Comparison of ENCODE assay signal across 36 cellular contexts in the genomic region with DNA sequence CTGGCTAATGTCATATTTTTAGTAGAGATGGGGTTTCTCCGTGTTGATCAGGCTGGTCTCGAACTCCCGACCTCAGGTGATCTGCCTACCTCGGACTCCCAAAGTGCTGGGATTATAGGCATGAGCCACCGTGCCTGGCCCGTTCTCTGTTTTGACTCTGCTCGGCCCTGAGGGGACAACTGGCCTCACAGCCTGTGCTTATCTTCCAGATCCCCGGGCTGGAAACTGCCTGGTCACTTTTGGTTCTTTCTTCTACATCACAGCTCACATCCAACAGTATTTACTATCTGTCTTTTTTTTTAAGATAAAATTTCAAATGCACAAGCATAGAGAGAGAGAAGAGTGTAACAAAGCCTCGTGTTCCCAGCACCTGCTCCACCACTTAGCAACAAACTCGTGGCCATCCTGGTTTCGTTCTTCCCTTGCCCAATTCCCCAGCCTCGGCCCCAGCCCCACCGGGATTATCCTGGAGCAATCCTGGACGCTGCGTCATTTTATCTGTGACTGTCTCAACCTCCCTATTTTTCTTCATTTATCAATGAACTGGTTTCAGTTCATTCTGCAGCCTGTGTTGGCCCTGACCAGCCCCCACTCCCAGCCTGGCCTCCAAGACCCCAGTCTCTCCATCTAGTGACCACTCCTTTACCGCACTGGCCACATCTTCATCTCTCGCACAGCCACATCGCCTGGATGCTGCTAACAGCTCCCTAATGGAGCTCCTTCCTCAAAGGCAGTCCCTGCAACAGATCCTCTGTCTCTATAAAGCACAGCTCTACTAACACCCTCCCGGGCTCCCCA. TPM values are rescaled to one million over a fixed set of nuclear protein-coding genes. Genes with fewer than 3 reads are reported as not detected.
"Had no signal": no experiment of that assay in that cellular context is flagged by ENCODE, and none has a peak within 500 bp of the region (broad histone marks: within the 10 kb centered on the region; RNA-seq: fewer than 3 reads in every experiment).

No MANE protein-coding gene starts in this region.

- H3K36me3 ChIP-seq: colonic mucosa, pancreas, prostate gland, upper lobe of right lung had no signal

- H3K4me3 Mint-ChIP-seq: activated B cell treated with CpG ODN at 0.5 μM for 24 hours; activated CD8-positive, alpha-beta T cell treated with anti-CD3 and anti-CD28 coated beads for 36 hours; activated T-cell treated with anti-CD3 and anti-CD28 coated beads, Interleukin-2, amount 50 U/mL, for 72 hours; natural killer cell; stimulated activated naive B cell treated with anti-CD40 and anti-IgM and Interleukin-4, amounts not matched to agents 10 μg/mL and 1 μg/mL and 100 μg/mL, for 72 hours; T-helper 1 cell treated with Interleukin-12 subunit alpha and Interleukin-12 subunit beta and Interleukin-4 antibody, amounts not matched to agents 30 μg/mL and 1 μg/mL, for 36 hours had no signal

- H3K4me3 ChIP-seq: colonic mucosa, lung, pancreas, prostate gland, smooth muscle cell, stomach, tibial artery, upper lobe of right lung had no signal

- ATAC-seq: activated CD8-positive, alpha-beta T cell treated with anti-CD3 and anti-CD28 coated beads for 36 hours; activated naive CD4-positive, alpha-beta T cell treated with anti-CD3 and anti-CD28 coated beads, Interleukin-2, amount 50 U/mL, for 72 hours; activated T-cell treated with anti-CD3 and anti-CD28 coated beads, Interleukin-2, amount 50 U/mL, for 72 hours; left lobe of liver; natural killer cell; pancreas; stimulated activated naive B cell treated with anti-CD40 and anti-IgM and Interleukin-4, amounts not matched to agents 10 μg/mL and 1 μg/mL and 100 μg/mL, for 72 hours; upper lobe of right lung had no signal

- H3K4me2 ChIP-seq: smooth muscle cell had no signal

- H3K9me3 ChIP-seq: colonic mucosa, pancreas, prostate gland, stomach, tibial artery, upper lobe of right lung had no signal

- H3K4me1 Mint-ChIP-seq: activated B cell treated with CpG ODN at 0.5 μM for 24 hours, natural killer cell had no signal

- DNase-seq: activated B cell treated with CpG ODN at 0.5 μM for 24 hours; activated CD4-positive, alpha-beta T cell treated with anti-CD3 and anti-CD28 coated beads, Interleukin-2, amount 50 U/mL, for 1 hour; activated CD8-positive, alpha-beta T cell treated with anti-CD3 and anti-CD28 coated beads for 36 hours; activated naive CD4-positive, alpha-beta T cell; activated T-cell treated with anti-CD3 and anti-CD28 coated beads for 4 hours; activated T-cell treated with anti-CD3 and anti-CD28 coated beads, Interleukin-2, amount 50 U/mL, for 72 hours; anterior cingulate cortex; colonic mucosa; effector CD8-positive, alpha-beta T cell; erythroblast; head of caudate nucleus; hypothalamus; kidney glomerular epithelial cell; mesendoderm; natural killer cell; retina; stimulated activated CD4-positive, alpha-beta T cell treated with anti-CD3 and anti-CD28 coated beads, Interleukin-1b, Interleukin-23, amount 100 ng/mL, for 48 hours; stimulated activated CD4-positive, alpha-beta T cell treated with anti-CD3 and anti-CD28 coated beads, Interleukin-4, amount 100 ng/mL, for 4 hours; stimulated activated naive B cell treated with anti-CD40 and anti-IgM and Interleukin-4, amounts not matched to agents 10 μg/mL and 1 μg/mL and 100 μg/mL, for 72 hours; stomach; SW 1271; T1000; tibial artery; upper lobe of right lung had no signal

- H3K9me3 Mint-ChIP-seq: activated CD8-positive, alpha-beta T cell treated with anti-CD3 and anti-CD28 coated beads for 36 hours; activated naive CD4-positive, alpha-beta T cell treated with anti-CD3 and anti-CD28 coated beads, Interleukin-2, amount 50 U/mL, for 72 hours; activated T-cell treated with anti-CD3 and anti-CD28 coated beads, Interleukin-2, amount 50 U/mL, for 72 hours; natural killer cell; stimulated activated naive B cell treated with anti-CD40 and anti-IgM and Interleukin-4, amounts not matched to agents 10 μg/mL and 1 μg/mL and 100 μg/mL, for 72 hours; T-helper 1 cell treated with Interleukin-12 subunit alpha and Interleukin-12 subunit beta and Interleukin-4 antibody, amounts not matched to agents 30 μg/mL and 1 μg/mL, for 36 hours had no signal

- H3K36me3 Mint-ChIP-seq: activated naive CD4-positive, alpha-beta T cell treated with anti-CD3 and anti-CD28 coated beads, Interleukin-2, amount 50 U/mL, for 72 hours; natural killer cell had no signal

- H3K27me3 ChIP-seq: colonic mucosa, pancreas, stomach, tibial artery, upper lobe of right lung had no signal

- H3K4me1 ChIP-seq: colonic mucosa, pancreas, prostate gland, stomach, tibial artery, upper lobe of right lung had no signal

- H3K27ac ChIP-seq: colonic mucosa, pancreas, prostate gland, stomach, tibial artery, upper lobe of right lung had no signal

- H3K27me3 Mint-ChIP-seq: activated CD8-positive, alpha-beta T cell treated with anti-CD3 and anti-CD28 coated beads for 36 hours had no signal

- FAIRE-seq: pancreas had no signal

- H3K27ac Mint-ChIP-seq: activated B cell treated with CpG ODN at 0.5 μM for 24 hours; activated CD8-positive, alpha-beta T cell treated with anti-CD3 and anti-CD28 coated beads for 36 hours; activated naive CD4-positive, alpha-beta T cell treated with anti-CD3 and anti-CD28 coated beads, Interleukin-2, amount 50 U/mL, for 72 hours; activated T-cell treated with anti-CD3 and anti-CD28 coated beads, Interleukin-2, amount 50 U/mL, for 72 hours; natural killer cell; stimulated activated naive B cell treated with anti-CD40 and anti-IgM and Interleukin-4, amounts not matched to agents 10 μg/mL and 1 μg/mL and 100 μg/mL, for 72 hours; T-helper 1 cell treated with Interleukin-12 subunit alpha and Interleukin-12 subunit beta and Interleukin-4 antibody, amounts not matched to agents 30 μg/mL and 1 μg/mL, for 36 hours had no signal

RNA-seq across cellular contexts. Expression of a gene that starts 21.1 kb away (rescaled TPM):
- total RNA-seq: mononuclear cell had no signal

RNA-seq across cellular contexts. Expression of a gene that starts 30.5 kb away (rescaled TPM):
- total RNA-seq: activated B cell treated with CpG ODN at 0.5 μM for 24 hours; activated CD8-positive, alpha-beta T cell treated with anti-CD3 and anti-CD28 coated beads for 36 hours; activated naive CD4-positive, alpha-beta T cell treated with anti-CD3 and anti-CD28 coated beads, Interleukin-2, amount 50 U/mL, for 72 hours; activated T-cell treated with anti-CD3 and anti-CD28 coated beads, Interleukin-2, amount 50 U/mL, for 72 hours; colonic mucosa; dermis microvascular lymphatic vessel endothelial cell; fibroblast of lung; fibroblast of villous mesenchyme; left lobe of liver; lung; natural killer cell; pancreas; prostate gland; smooth muscle cell; stomach; upper lobe of right lung had no signal
- polyA plus RNA-seq: adipose tissue, lung, smooth muscle cell, stomach had no signal
